Comparison of ENCODE assay signal across 1 cellular context in the genomic region with DNA sequence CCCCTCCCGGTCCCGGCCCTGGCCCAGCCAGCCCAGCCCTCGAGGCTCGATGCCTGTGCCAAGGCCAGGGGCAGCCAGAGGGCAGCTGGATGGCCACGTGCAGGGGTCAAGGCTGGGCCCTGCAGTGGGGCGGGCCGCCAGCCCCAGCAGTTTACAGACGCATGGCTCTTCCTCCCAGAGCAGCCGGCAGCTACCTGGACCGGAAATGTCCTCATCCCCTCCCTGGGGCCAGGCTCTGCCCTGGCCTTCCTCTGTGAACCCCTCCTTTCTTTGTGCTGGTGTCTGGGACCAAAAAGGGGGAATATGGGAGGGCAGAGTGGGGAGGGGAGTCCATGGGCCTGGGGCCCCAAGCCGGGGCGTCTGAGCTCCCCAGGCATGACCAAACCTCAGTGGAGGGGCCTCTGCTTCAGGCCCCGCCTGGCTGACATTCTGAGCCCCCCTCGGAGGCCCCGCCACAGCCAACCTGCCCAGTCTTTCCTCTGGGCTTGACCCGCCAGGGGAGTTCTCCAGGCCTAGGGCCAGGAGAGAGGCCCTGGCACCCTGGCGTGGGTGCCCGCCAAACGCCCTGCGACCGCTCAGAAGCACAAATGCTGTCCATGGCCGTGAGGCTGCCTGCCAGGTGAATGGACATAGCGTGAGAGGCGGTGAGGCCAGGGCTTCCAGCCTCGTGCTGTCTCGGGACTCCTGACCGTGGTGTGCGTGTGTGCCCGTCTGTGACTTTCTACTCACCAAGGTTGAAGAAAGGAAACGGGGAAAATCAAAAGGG.
TF ChIP-seq lines count a peak whose summit lies in the region.

No MANE protein-coding gene starts in this region.

TF ChIP-seq in HepG2, 621 proteins besides CTCF, POLR2A, EP300 and RAD21 (continued from another document and continues in another):
- TF ChIP-seq, protein P1, sequence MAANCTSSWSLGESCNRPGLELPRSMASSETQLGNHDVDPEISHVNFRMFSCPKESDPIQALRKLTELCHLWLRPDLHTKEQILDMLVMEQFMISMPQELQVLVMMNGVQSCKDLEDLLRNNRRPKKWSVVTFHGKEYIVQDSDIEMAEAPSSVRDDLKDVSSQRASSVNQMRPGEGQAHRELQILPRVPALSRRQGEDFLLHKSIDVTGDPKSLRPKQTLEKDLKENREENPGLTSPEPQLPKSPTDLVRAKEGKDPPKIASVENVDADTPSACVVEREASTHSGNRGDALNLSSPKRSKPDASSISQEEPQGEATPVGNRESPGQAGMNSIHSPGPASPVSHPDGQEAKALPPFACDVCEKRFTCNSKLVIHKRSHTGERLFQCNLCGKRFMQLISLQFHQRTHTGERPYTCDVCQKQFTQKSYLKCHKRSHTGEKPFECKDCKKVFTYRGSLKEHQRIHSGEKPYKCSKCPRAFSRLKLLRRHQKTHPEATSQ (CRISPR knock-in tag; IDR thresholded peaks at IDR 0.05; ENCODE audit: borderline replicate concordance) = no peak
- TF ChIP-seq ZNF782 (CRISPR knock-in tag; IDR thresholded peaks at IDR 0.05; ENCODE audit: borderline replicate concordance) = peak; percentile 38; the same call in 1 of the 2 replicates
- 0 out of 2 replicates have a peak, but pooled peaks have one; percentile 30 for TF ChIP-seq ZBTB21 (CRISPR knock-in tag; IDR thresholded peaks at IDR 0.05)
- TF ChIP-seq ZNF709 (CRISPR knock-in tag; IDR thresholded peaks at IDR 0.05) = peak; percentile 92; the same call in 1 of the 2 replicates
- TF ChIP-seq, protein P2, sequence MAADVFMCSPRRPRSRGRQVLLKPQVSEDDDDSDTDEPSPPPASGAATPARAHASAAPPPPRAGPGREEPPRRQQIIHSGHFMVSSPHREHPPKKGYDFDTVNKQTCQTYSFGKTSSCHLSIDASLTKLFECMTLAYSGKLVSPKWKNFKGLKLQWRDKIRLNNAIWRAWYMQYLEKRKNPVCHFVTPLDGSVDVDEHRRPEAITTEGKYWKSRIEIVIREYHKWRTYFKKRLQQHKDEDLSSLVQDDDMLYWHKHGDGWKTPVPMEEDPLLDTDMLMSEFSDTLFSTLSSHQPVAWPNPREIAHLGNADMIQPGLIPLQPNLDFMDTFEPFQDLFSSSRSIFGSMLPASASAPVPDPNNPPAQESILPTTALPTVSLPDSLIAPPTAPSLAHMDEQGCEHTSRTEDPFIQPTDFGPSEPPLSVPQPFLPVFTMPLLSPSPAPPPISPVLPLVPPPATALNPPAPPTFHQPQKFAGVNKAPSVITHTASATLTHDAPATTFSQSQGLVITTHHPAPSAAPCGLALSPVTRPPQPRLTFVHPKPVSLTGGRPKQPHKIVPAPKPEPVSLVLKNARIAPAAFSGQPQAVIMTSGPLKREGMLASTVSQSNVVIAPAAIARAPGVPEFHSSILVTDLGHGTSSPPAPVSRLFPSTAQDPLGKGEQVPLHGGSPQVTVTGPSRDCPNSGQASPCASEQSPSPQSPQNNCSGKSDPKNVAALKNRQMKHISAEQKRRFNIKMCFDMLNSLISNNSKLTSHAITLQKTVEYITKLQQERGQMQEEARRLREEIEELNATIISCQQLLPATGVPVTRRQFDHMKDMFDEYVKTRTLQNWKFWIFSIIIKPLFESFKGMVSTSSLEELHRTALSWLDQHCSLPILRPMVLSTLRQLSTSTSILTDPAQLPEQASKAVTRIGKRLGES (CRISPR knock-in tag; IDR thresholded peaks at IDR 0.05; ENCODE audit: borderline replicate concordance) = peak; percentile 94
- peak; percentile 81 for TF ChIP-seq PPARG (CRISPR knock-in tag; conservative IDR thresholded peaks at IDR 0.05)
- TF ChIP-seq RBM39 (IDR thresholded peaks at IDR 0.05; ENCODE audit: low read depth, low read length, poor library complexity, severe bottlenecking) = no peak
- TF ChIP-seq ZNF296 (CRISPR knock-in tag; conservative IDR thresholded peaks at IDR 0.05) = peak; percentile 97
- TF ChIP-seq MEF2D (CRISPR knock-in tag; IDR thresholded peaks at IDR 0.05) = peak; percentile 86
- TF ChIP-seq DMAP1 (CRISPR knock-in tag; IDR thresholded peaks at IDR 0.05) = peak; percentile 80
- peak; percentile 39; the same call in 1 of the 2 replicates for TF ChIP-seq SALL2 (CRISPR knock-in tag; IDR thresholded peaks at IDR 0.05)
- TF ChIP-seq, protein P3, sequence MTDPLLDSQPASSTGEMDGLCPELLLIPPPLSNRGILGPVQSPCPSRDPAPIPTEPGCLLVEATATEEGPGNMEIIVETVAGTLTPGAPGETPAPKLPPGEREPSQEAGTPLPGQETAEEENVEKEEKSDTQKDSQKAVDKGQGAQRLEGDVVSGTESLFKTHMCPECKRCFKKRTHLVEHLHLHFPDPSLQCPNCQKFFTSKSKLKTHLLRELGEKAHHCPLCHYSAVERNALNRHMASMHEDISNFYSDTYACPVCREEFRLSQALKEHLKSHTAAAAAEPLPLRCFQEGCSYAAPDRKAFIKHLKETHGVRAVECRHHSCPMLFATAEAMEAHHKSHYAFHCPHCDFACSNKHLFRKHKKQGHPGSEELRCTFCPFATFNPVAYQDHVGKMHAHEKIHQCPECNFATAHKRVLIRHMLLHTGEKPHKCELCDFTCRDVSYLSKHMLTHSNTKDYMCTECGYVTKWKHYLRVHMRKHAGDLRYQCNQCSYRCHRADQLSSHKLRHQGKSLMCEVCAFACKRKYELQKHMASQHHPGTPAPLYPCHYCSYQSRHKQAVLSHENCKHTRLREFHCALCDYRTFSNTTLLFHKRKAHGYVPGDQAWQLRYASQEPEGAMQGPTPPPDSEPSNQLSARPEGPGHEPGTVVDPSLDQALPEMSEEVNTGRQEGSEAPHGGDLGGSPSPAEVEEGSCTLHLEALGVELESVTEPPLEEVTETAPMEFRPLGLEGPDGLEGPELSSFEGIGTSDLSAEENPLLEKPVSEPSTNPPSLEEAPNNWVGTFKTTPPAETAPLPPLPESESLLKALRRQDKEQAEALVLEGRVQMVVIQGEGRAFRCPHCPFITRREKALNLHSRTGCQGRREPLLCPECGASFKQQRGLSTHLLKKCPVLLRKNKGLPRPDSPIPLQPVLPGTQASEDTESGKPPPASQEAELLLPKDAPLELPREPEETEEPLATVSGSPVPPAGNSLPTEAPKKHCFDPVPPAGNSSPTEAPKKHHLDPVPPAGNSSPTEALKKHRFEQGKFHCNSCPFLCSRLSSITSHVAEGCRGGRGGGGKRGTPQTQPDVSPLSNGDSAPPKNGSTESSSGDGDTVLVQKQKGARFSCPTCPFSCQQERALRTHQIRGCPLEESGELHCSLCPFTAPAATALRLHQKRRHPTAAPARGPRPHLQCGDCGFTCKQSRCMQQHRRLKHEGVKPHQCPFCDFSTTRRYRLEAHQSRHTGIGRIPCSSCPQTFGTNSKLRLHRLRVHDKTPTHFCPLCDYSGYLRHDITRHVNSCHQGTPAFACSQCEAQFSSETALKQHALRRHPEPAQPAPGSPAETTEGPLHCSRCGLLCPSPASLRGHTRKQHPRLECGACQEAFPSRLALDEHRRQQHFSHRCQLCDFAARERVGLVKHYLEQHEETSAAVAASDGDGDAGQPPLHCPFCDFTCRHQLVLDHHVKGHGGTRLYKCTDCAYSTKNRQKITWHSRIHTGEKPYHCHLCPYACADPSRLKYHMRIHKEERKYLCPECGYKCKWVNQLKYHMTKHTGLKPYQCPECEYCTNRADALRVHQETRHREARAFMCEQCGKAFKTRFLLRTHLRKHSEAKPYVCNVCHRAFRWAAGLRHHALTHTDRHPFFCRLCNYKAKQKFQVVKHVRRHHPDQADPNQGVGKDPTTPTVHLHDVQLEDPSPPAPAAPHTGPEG (CRISPR knock-in tag; IDR thresholded peaks at IDR 0.05) = no peak; the same call in 1 of the 2 replicates
- TF ChIP-seq CENPT (CRISPR knock-in tag; IDR thresholded peaks at IDR 0.05; ENCODE audit: low read depth) = no peak; the same call in 1 of the 2 replicates
- TF ChIP-seq, protein P4, sequence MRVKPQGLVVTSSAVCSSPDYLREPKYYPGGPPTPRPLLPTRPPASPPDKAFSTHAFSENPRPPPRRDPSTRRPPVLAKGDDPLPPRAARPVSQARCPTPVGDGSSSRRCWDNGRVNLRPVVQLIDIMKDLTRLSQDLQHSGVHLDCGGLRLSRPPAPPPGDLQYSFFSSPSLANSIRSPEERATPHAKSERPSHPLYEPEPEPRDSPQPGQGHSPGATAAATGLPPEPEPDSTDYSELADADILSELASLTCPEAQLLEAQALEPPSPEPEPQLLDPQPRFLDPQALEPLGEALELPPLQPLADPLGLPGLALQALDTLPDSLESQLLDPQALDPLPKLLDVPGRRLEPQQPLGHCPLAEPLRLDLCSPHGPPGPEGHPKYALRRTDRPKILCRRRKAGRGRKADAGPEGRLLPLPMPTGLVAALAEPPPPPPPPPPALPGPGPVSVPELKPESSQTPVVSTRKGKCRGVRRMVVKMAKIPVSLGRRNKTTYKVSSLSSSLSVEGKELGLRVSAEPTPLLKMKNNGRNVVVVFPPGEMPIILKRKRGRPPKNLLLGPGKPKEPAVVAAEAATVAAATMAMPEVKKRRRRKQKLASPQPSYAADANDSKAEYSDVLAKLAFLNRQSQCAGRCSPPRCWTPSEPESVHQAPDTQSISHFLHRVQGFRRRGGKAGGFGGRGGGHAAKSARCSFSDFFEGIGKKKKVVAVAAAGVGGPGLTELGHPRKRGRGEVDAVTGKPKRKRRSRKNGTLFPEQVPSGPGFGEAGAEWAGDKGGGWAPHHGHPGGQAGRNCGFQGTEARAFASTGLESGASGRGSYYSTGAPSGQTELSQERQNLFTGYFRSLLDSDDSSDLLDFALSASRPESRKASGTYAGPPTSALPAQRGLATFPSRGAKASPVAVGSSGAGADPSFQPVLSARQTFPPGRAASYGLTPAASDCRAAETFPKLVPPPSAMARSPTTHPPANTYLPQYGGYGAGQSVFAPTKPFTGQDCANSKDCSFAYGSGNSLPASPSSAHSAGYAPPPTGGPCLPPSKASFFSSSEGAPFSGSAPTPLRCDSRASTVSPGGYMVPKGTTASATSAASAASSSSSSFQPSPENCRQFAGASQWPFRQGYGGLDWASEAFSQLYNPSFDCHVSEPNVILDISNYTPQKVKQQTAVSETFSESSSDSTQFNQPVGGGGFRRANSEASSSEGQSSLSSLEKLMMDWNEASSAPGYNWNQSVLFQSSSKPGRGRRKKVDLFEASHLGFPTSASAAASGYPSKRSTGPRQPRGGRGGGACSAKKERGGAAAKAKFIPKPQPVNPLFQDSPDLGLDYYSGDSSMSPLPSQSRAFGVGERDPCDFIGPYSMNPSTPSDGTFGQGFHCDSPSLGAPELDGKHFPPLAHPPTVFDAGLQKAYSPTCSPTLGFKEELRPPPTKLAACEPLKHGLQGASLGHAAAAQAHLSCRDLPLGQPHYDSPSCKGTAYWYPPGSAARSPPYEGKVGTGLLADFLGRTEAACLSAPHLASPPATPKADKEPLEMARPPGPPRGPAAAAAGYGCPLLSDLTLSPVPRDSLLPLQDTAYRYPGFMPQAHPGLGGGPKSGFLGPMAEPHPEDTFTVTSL (CRISPR knock-in tag; IDR thresholded peaks at IDR 0.05; ENCODE audit: borderline replicate concordance) = peak; percentile 56; the same call in 1 of the 2 replicates
- no peak for TF ChIP-seq RFXANK (CRISPR knock-in tag; IDR thresholded peaks at IDR 0.05)
- TF ChIP-seq, protein P5, sequence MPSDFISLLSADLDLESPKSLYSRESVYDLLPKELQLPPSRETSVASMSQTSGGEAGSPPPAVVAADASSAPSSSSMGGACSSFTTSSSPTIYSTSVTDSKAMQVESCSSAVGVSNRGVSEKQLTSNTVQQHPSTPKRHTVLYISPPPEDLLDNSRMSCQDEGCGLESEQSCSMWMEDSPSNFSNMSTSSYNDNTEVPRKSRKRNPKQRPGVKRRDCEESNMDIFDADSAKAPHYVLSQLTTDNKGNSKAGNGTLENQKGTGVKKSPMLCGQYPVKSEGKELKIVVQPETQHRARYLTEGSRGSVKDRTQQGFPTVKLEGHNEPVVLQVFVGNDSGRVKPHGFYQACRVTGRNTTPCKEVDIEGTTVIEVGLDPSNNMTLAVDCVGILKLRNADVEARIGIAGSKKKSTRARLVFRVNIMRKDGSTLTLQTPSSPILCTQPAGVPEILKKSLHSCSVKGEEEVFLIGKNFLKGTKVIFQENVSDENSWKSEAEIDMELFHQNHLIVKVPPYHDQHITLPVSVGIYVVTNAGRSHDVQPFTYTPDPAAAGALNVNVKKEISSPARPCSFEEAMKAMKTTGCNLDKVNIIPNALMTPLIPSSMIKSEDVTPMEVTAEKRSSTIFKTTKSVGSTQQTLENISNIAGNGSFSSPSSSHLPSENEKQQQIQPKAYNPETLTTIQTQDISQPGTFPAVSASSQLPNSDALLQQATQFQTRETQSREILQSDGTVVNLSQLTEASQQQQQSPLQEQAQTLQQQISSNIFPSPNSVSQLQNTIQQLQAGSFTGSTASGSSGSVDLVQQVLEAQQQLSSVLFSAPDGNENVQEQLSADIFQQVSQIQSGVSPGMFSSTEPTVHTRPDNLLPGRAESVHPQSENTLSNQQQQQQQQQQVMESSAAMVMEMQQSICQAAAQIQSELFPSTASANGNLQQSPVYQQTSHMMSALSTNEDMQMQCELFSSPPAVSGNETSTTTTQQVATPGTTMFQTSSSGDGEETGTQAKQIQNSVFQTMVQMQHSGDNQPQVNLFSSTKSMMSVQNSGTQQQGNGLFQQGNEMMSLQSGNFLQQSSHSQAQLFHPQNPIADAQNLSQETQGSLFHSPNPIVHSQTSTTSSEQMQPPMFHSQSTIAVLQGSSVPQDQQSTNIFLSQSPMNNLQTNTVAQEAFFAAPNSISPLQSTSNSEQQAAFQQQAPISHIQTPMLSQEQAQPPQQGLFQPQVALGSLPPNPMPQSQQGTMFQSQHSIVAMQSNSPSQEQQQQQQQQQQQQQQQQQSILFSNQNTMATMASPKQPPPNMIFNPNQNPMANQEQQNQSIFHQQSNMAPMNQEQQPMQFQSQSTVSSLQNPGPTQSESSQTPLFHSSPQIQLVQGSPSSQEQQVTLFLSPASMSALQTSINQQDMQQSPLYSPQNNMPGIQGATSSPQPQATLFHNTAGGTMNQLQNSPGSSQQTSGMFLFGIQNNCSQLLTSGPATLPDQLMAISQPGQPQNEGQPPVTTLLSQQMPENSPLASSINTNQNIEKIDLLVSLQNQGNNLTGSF (CRISPR knock-in tag; IDR thresholded peaks at IDR 0.05) = 0 out of 2 replicates have a peak, but pooled peaks have one; percentile 24
- peak; percentile 74 for TF ChIP-seq ELF1 (CRISPR knock-in tag; IDR thresholded peaks at IDR 0.05)
- TF ChIP-seq ZNF44 (CRISPR knock-in tag; IDR thresholded peaks at IDR 0.05) = no peak
- peak; percentile 94 for TF ChIP-seq GABPB1 (CRISPR knock-in tag; IDR thresholded peaks at IDR 0.05)
- TF ChIP-seq HDAC1 (CRISPR knock-in tag; IDR thresholded peaks at IDR 0.05) = peak; percentile 92
- no peak for TF ChIP-seq RARG (CRISPR knock-in tag; IDR thresholded peaks at IDR 0.05; ENCODE audit: low read depth)
- TF ChIP-seq, protein P6, sequence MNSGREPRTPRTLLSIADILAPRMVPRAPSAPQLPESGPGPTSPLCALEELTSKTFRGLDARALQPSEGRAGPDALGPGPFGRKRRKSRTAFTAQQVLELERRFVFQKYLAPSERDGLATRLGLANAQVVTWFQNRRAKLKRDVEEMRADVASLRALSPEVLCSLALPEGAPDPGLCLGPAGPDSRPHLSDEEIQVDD (CRISPR knock-in tag; IDR thresholded peaks at IDR 0.05; ENCODE audit: borderline replicate concordance) = peak; percentile 92; the same call in 1 of the 2 replicates
- TF ChIP-seq ZNF615 (CRISPR knock-in tag; IDR thresholded peaks at IDR 0.05; ENCODE audit: borderline replicate concordance) = no peak
- TF ChIP-seq PHB2 (IDR thresholded peaks at IDR 0.05; ENCODE audit: partially characterized antibody) = no peak
